ENCODE assay signal across 10 cellular contexts in genomic region chr17:66548158-66548557, GRCh38.
A peak's percentile ranks its signal among the peaks of the same experiment; 100 is the strongest.
DNase-seq lines count a peak whose midpoint lies in the region.
"Had no signal": no experiment of that assay in that cellular context is flagged by ENCODE, and none has a peak within 500 bp of the region (broad histone marks: within the 10 kb centered on the region; RNA-seq: fewer than 3 reads in every experiment).

No MANE protein-coding gene starts in this region.

- no peaks in the 10 kb centered on the region for H3K36me3 ChIP-seq in SJCRH30

- H3K27me3 ChIP-seq in SJCRH30: no peaks in the 10 kb centered on the region

- H3K27ac ChIP-seq in SJCRH30: no peak overlapping the region
- H3K27ac ChIP-seq: epithelial cell of prostate had no signal

- peaks cover 12% of the 10 kb centered on the region for H3K4me1 ChIP-seq in SJCRH30

- no peak overlapping the region for H3K4me3 ChIP-seq in SJCRH30

- DNase-seq in KG1 (lab: John Stamatoyannopoulos, UW): peak; percentile 24
- peak; percentile 48 for DNase-seq in activated CD8-positive, alpha-beta memory T cell treated with anti-CD3 and anti-CD28 coated beads, Interleukin-2, amount 50 U/mL, for 4 hours
- peak; percentile 51 for DNase-seq in glomerular visceral epithelial cell (ENCODE audit: extremely low spot score)
- peak; percentile 20 for DNase-seq in stimulated activated CD8-positive, alpha-beta memory T cell treated with anti-CD3 and anti-CD28 coated beads, Interleukin-7, amount 100 ng/mL, for 24 hours (ENCODE audit: low read depth)
- DNase-seq in DMS153 treated with DMSO at 0.1 percent for 48 hours (lab: John Stamatoyannopoulos, UW; ENCODE audit: unreplicated experiment): no peak
- no peak for DNase-seq in NCI-H1092 (lab: John Stamatoyannopoulos, UW)
- DNase-seq in SJCRH30: no peak
- no peak for DNase-seq in CD1c-positive myeloid dendritic cell (ENCODE audit: extremely low spot score)
- DNase-seq: NCI-H2081 treated with DMSO at 0.1 percent for 48 hours had no signal

- no peaks in the 10 kb centered on the region for H3K9me3 ChIP-seq in SJCRH30 (replicated peaks)

Comparison
In these comparisons a context has a peak if more than half of its experiments do, and no peak if none do; other contexts are left out.
1. DNase-seq: peak in KG1 (single experiment), activated CD8-positive, alpha-beta memory T cell treated with anti-CD3 and anti-CD28 coated beads, Interleukin-2, amount 50 U/mL, for 4 hours (single experiment), glomerular visceral epithelial cell (single experiment) and stimulated activated CD8-positive, alpha-beta memory T cell treated with anti-CD3 and anti-CD28 coated beads, Interleukin-7, amount 100 ng/mL, for 24 hours (single experiment); none in DMS153 treated with DMSO at 0.1 percent for 48 hours (single experiment), NCI-H1092 (single experiment), SJCRH30 (0 of 2) and CD1c-positive myeloid dendritic cell (single experiment).